17 cellular contexts compared by ENCODE assay signal in genomic region chr6:142932788-142933362, GRCh38. TPM values are rescaled to one million over a fixed set of nuclear protein-coding genes. Genes with fewer than 3 reads are reported as not detected.
DNase-seq lines count a peak whose midpoint lies in the region; ATAC-seq, FAIRE-seq and TF ChIP-seq lines count a peak whose summit lies in the region.
"Had no signal": no experiment of that assay in that cellular context is flagged by ENCODE, and none has a peak within 500 bp of the region (broad histone marks: within the 10 kb centered on the region; RNA-seq: fewer than 3 reads in every experiment).

No MANE protein-coding gene starts in this region.

- no peak for TF ChIP-seq CTCF in right atrium auricular region (IDR thresholded peaks at IDR 0.05)

- H3K4me3 Mint-ChIP-seq in activated T-helper 17 cell treated with anti-CD3 and anti-CD28 coated beads, Interleukin-2, amount 50 U/mL, for 72 hours = peak overlapping the region; percentile 90

- ATAC-seq in HG02870 (IDR thresholded peaks at IDR 0.05; ENCODE audit: unreplicated experiment) = peak; percentile 31
- ATAC-seq in activated T-helper 17 cell treated with anti-CD3 and anti-CD28 coated beads, Interleukin-2, amount 50 U/mL, for 72 hours (replicated peaks) = peak; percentile 37

- no peaks in the 10 kb centered on the region for H3K27me3 ChIP-seq in BLaER1
- H3K27me3 ChIP-seq in right atrium auricular region = no peaks in the 10 kb centered on the region
- H3K27me3 ChIP-seq: SJSA1 had no signal

- DNase-seq in GM12892 (ENCODE audit: insufficient read length) = no peak
- DNase-seq in NCI-H748 (lab: John Stamatoyannopoulos, UW; ENCODE audit: unreplicated experiment) = no peak
- no peak for DNase-seq in putamen (ENCODE audit: low spot score)
- DNase-seq in effector CD8-positive, alpha-beta T cell (lab: John Stamatoyannopoulos, UW) = no peak
- DNase-seq in right atrium auricular region (ENCODE audit: low spot score) = no peak
- DNase-seq: activated CD4-positive, alpha-beta T cell treated with anti-CD3 and anti-CD28 coated beads for 48 hours; amygdala; foreskin fibroblast; GOT3; kidney; NCI-H1105 treated with DMSO at 0.1 percent for 48 hours; NCI-H510A treated with DMSO at 0.1 percent for 48 hours had no signal

- H4K20me1 ChIP-seq in BLaER1 = no peaks in the 10 kb centered on the region; the same call in 1 of the 2 replicates

- H3K4me3 ChIP-seq in BLaER1 = no peak overlapping the region
- no peak overlapping the region for H3K4me3 ChIP-seq in right atrium auricular region
- H3K4me3 ChIP-seq: SJSA1 had no signal

- peaks cover 82% of the 10 kb centered on the region for H3K36me3 Mint-ChIP-seq in activated T-helper 17 cell treated with anti-CD3 and anti-CD28 coated beads, Interleukin-2, amount 50 U/mL, for 72 hours (ENCODE audit: low read depth)

- peak overlapping the region; percentile 94 for H3K4me2 ChIP-seq in BLaER1

- no peaks in the 10 kb centered on the region for H3K9me3 ChIP-seq in BLaER1
- H3K9me3 ChIP-seq in right atrium auricular region = no peaks in the 10 kb centered on the region
- H3K9me3 ChIP-seq: SJSA1 had no signal

- peak overlapping the region; percentile 73 for H3K27ac Mint-ChIP-seq in activated T-helper 17 cell treated with anti-CD3 and anti-CD28 coated beads, Interleukin-2, amount 50 U/mL, for 72 hours

- H3K4me1 ChIP-seq in BLaER1 (peaks cover 100% of the 10 kb centered on the region), right atrium auricular region (peaks cover 0 to 34% of the 10 kb centered on the region in 2 donors)

- peaks cover 47% of the 10 kb centered on the region for H3K4me1 Mint-ChIP-seq in activated T-helper 17 cell treated with anti-CD3 and anti-CD28 coated beads, Interleukin-2, amount 50 U/mL, for 72 hours

- FAIRE-seq in GM12892 (lab: Jason Lieb, UNC) = peak; percentile 9
- FAIRE-seq: HTR-8/SVneo, kidney had no signal

- peak overlapping the region; percentile 89 for H3K27ac ChIP-seq in BLaER1
- H3K27ac ChIP-seq in right atrium auricular region = no peak overlapping the region
- H3K27ac ChIP-seq: SJSA1 had no signal

- H3K36me3 ChIP-seq in BLaER1 (0 out of 2 replicates have a peak, but pooled peaks cover 7% of the 10 kb centered on the region), right atrium auricular region (no peaks in the 10 kb centered on the region)
- H3K36me3 ChIP-seq: SJSA1 had no signal

- no peak for TF ChIP-seq POLR2A in GM12892 (IDR thresholded peaks at IDR 0.05; ENCODE audit: low read depth, low read length)

- H3K9me3 Mint-ChIP-seq in activated T-helper 17 cell treated with anti-CD3 and anti-CD28 coated beads, Interleukin-2, amount 50 U/mL, for 72 hours = no peaks in the 10 kb centered on the region

- no peaks in the 10 kb centered on the region for H3K27me3 Mint-ChIP-seq in activated T-helper 17 cell treated with anti-CD3 and anti-CD28 coated beads, Interleukin-2, amount 50 U/mL, for 72 hours

- H3K9ac ChIP-seq in BLaER1 = no peak overlapping the region

RNA-seq across cellular contexts. Expression of gene HIVEP2, which starts 12.1 kb away (rescaled TPM):
- polyA plus RNA-seq in GM12892 (2012; ENCODE audit: missing spikeins) = 4.5 TPM
- 10 to 100 TPM; 33.0 to 53.5 TPM for total RNA-seq in activated T-helper 17 cell treated with anti-CD3 and anti-CD28 coated beads, Interleukin-2, amount 50 U/mL, for 72 hours
- 10 to 100 TPM; 19.2 to 28.6 TPM for total RNA-seq in right atrium auricular region
